ENCODE assay signal across 1 cellular context in genomic region chr6:52419809-52420667, GRCh38.
TF ChIP-seq lines count a peak whose summit lies in the region.

Gene EFHC1, plus strand, starts transcription at chr6:52420342. Its CDS starts 69 bp downstream, at chr6:52420411.

TF ChIP-seq in K562, 482 proteins besides CTCF, POLR2A, EP300 and RAD21 (continued from another document and continues in another):
- TF ChIP-seq ZNF639 (CRISPR knock-in tag; conservative IDR thresholded peaks at IDR 0.05 in 1 of 2, IDR thresholded peaks at IDR 0.05 in 1 of 2) (peak in 1 of 2 experiments; percentile 15; a peak in 1 of 4 replicates), ZC3H8 (IDR thresholded peaks at IDR 0.05) (no peak), CREBBP (IDR thresholded peaks at IDR 0.05; ENCODE audit: low read depth, low read length) (no peak), ZNF512 (tag; IDR thresholded peaks at IDR 0.05) (peak; percentile 90), HNRNPH1 (optimal IDR thresholded peaks at IDR 0.05; ENCODE audit: low read depth, low read length) (no peak), MYBL2 (IDR thresholded peaks at IDR 0.05; ENCODE audit: low read depth) (no peak), MYBL2 (CRISPR knock-in tag; IDR thresholded peaks at IDR 0.05; ENCODE audit: borderline replicate concordance) (no peak), SFPQ (IDR thresholded peaks at IDR 0.05; ENCODE audit: low read depth, low read length) (no peak), ZNF395 (CRISPR knock-in tag; IDR thresholded peaks at IDR 0.05) (no peak), C11orf30 (IDR thresholded peaks at IDR 0.05; ENCODE audit: low read depth) (no peak), ZNF561 (CRISPR knock-in tag; conservative IDR thresholded peaks at IDR 0.05) (no peak), HIVEP1 (CRISPR knock-in tag; IDR thresholded peaks at IDR 0.05) (no peak), TRIM25 (IDR thresholded peaks at IDR 0.05; ENCODE audit: borderline replicate concordance) (no peak), CHCHD3 (CRISPR knock-in tag; IDR thresholded peaks at IDR 0.05) (no peak), ZNF212 (CRISPR knock-in tag; IDR thresholded peaks at IDR 0.05) (no peak), MLLT1 (IDR thresholded peaks at IDR 0.05) (0 out of 4 replicates have a peak, but pooled peaks of 1 of the 2 experiments have one; percentile 7), REST (CRISPR knock-in tag; IDR thresholded peaks at IDR 0.05; ENCODE audit: low read depth) (0 out of 2 replicates have a peak, but pooled peaks have one; percentile 18), ZNF644 (tag; IDR thresholded peaks at IDR 0.05; ENCODE audit: low read depth) (no peak), MECOM (CRISPR knock-in tag; IDR thresholded peaks at IDR 0.05) (no peak), E2F3 (CRISPR knock-in tag; IDR thresholded peaks at IDR 0.05) (no peak), ZKSCAN1 (IDR thresholded peaks at IDR 0.05; ENCODE audit: low read depth, low read length) (peak; percentile 7; the same call in 1 of the 2 replicates), POLR2B (IDR thresholded peaks at IDR 0.05; ENCODE audit: low read depth, partially characterized antibody) (peak; percentile 89), TCF7L2 (IDR thresholded peaks at IDR 0.05; ENCODE audit: low read depth, low read length) (no peak), ELK1 (CRISPR knock-in tag; IDR thresholded peaks at IDR 0.05) (no peak), ZBTB11 (CRISPR knock-in tag; IDR thresholded peaks at IDR 0.05) (0 out of 6 replicates have a peak, but pooled peaks of 1 of the 3 experiments have one; percentile 46), POLR2AphosphoS2 (IDR thresholded peaks at IDR 0.05; ENCODE audit: low read length) (no peak), ZNF41 (CRISPR knock-in tag; conservative IDR thresholded peaks at IDR 0.05) (no peak), ZSCAN29 (IDR thresholded peaks at IDR 0.05) (no peak), ZNF280A (IDR thresholded peaks at IDR 0.05; ENCODE audit: low read depth, partially characterized antibody) (no peak), MIER1 (IDR thresholded peaks at IDR 0.05; ENCODE audit: low read depth) (no peak), FIP1L1 (IDR thresholded peaks at IDR 0.05; ENCODE audit: low read depth, low read length, poor library complexity, severe bottlenecking) (no peak), ZFPM2 (CRISPR knock-in tag; IDR thresholded peaks at IDR 0.05) (no peak), COPS2 (conservative IDR thresholded peaks at IDR 0.05) (no peak), ZNF311 (CRISPR knock-in tag; IDR thresholded peaks at IDR 0.05) (no peak), RBM22 (IDR thresholded peaks at IDR 0.05; ENCODE audit: low read depth, low read length, poor library complexity, severe bottlenecking) (peak; percentile 99), NCOR1 (IDR thresholded peaks at IDR 0.05) (0 out of 2 replicates have a peak, but pooled peaks have one; percentile 3), JUN (IDR thresholded peaks at IDR 0.05; ENCODE audit: borderline replicate concordance, low read depth, low read length) (peak; percentile 12; the same call in 1 of the 2 replicates), JUN (CRISPR knock-in tag; IDR thresholded peaks at IDR 0.05; ENCODE audit: borderline replicate concordance) (no peak), NFE2 (IDR thresholded peaks at IDR 0.05; ENCODE audit: low read depth) (no peak; the same call in 1 of the 2 replicates), SAFB2 (IDR thresholded peaks at IDR 0.05; ENCODE audit: borderline replicate concordance, low read depth, low read length, severe bottlenecking) (no peak), ZNF696 (CRISPR knock-in tag; conservative IDR thresholded peaks at IDR 0.05) (no peak), HCFC1 (IDR thresholded peaks at IDR 0.05; ENCODE audit: low read depth, low read length) (peak; percentile 2), MBD2 (IDR thresholded peaks at IDR 0.05; ENCODE audit: borderline replicate concordance, low read depth) (peak; percentile 71), MEIS2 (IDR thresholded peaks at IDR 0.05; ENCODE audit: partially characterized antibody) (no peak)
